In genomic region chr19:19655641-19656343, GRCh38 we compare ENCODE assay signal across 23 cellular contexts. TPM values are rescaled to one million over a fixed set of nuclear protein-coding genes. Genes with fewer than 3 reads are reported as not detected.
A peak's percentile ranks its signal among the peaks of the same experiment; 100 is the strongest.
DNase-seq lines count a peak whose midpoint lies in the region; ATAC-seq, FAIRE-seq and TF ChIP-seq lines count a peak whose summit lies in the region.
"Had no signal": no experiment of that assay in that cellular context is flagged by ENCODE, and none has a peak within 500 bp of the region (broad histone marks: within the 10 kb centered on the region; RNA-seq: fewer than 3 reads in every experiment).

No MANE protein-coding gene starts in this region.

- 84 to 90% methylated on average over 22 to 27 of the region's 27 CpGs for WGBS in tibial nerve, 2 donors

- DNase-seq in 8988T (peak; percentile 8), AG08396 (ENCODE audit: low spot score) (peak; percentile 3), H54 (ENCODE audit: insufficient read length, low spot score) (peak; percentile 1), kidney (peak; percentile 69), tibial nerve (ENCODE audit: low spot score in 2 of 2) (no peak)
- DNase-seq: ACHN, AML-193, C1 segment of cervical spinal cord, DMS53, GDM1, Karpas-422, MV-4-11, NCI-H1694, NCI-H2081, NCI-H2171, NCI-H524 treated with DMSO at 0.1 percent for 48 hours, NCI-H82, SW 1271 had no signal

- H3K27ac ChIP-seq in kidney (ENCODE audit: low read depth in 2 of 2, low read length in 2 of 2) (no peak overlapping the region), tibial nerve (no peak overlapping the region)

- intact Hi-C loops in kidney (cut with DNase I): no loop called here

- no peak for TF ChIP-seq POLR2A in H54 (IDR thresholded peaks at IDR 0.05; ENCODE audit: low read depth, low read length)
- no peak for TF ChIP-seq POLR2A in tibial nerve (IDR thresholded peaks at IDR 0.05)
- no peak for TF ChIP-seq POLR2A in GM18505 (IDR thresholded peaks at IDR 0.05; ENCODE audit: borderline replicate concordance, extremely low read depth, insufficient read depth, insufficient read length)

- no peak overlapping the region for H3K9ac ChIP-seq in kidney (ENCODE audit: low read length in 2 of 2)

- no peaks in the 10 kb centered on the region for H3K27me3 ChIP-seq in tibial nerve

- no peak for ATAC-seq in GM19395 (IDR thresholded peaks at IDR 0.05; ENCODE audit: unreplicated experiment)
- ATAC-seq in GM18505 (IDR thresholded peaks at IDR 0.05; ENCODE audit: unreplicated experiment): no peak
- ATAC-seq in HG02884 (IDR thresholded peaks at IDR 0.05; ENCODE audit: unreplicated experiment): no peak
- ATAC-seq: Panc1 had no signal

- H3K4me3 ChIP-seq in kidney (ENCODE audit: low read length in 2 of 2) (no peak overlapping the region), tibial nerve (no peak overlapping the region)

- H3K36me3 ChIP-seq in kidney (ENCODE audit: control insufficient read depth in 1 of 2, insufficient read depth in 2 of 2, low read length in 2 of 2) (peaks cover 47 to 71% of the 10 kb centered on the region in 2 donors), tibial nerve (peaks cover 6 to 95% (median 74%) of the 10 kb centered on the region in 3 donors)

- TF ChIP-seq CTCF in kidney (IDR thresholded peaks at IDR 0.05; ENCODE audit: borderline replicate concordance, extremely low read depth, insufficient read depth) (no peak), tibial nerve (IDR thresholded peaks at IDR 0.05) (no peak)

- H3K9me3 ChIP-seq in kidney (ENCODE audit: control insufficient read depth in 1 of 2, low read length in 2 of 2) (no peaks in the 10 kb centered on the region), tibial nerve (no peaks in the 10 kb centered on the region)

- no peak for FAIRE-seq in H54 (lab: Jason Lieb, UNC)
- no peak for FAIRE-seq in kidney (lab: Jason Lieb, UNC)
- FAIRE-seq: H1 had no signal

- H3K4me1 ChIP-seq in kidney (ENCODE audit: control insufficient read depth in 1 of 2, insufficient read depth in 1 of 2, low read depth in 1 of 2, low read length in 2 of 2): no peaks in the 10 kb centered on the region
- peaks cover 0 to 21% (median under 1%) of the 10 kb centered on the region in 4 donors for H3K4me1 ChIP-seq in tibial nerve

- TF ChIP-seq EP300 in tibial nerve (IDR thresholded peaks at IDR 0.05): no peak

RNA-seq across cellular contexts. Expression of gene ATP13A1, which starts 7.7 kb away (rescaled TPM):
- total RNA-seq in kidney: 78.1 TPM
- 30.1 TPM for polyA plus RNA-seq in kidney (ENCODE audit: insufficient read depth, low read depth, low replicate concordance)
- total RNA-seq in tibial nerve: 100 to 1,000 TPM; 312 to 705 (median 344) TPM

RNA-seq across cellular contexts. Expression of gene GMIP, which starts 12.3 kb away (rescaled TPM):
- total RNA-seq in kidney: 18.8 TPM
- 3.3 TPM for polyA plus RNA-seq in kidney (ENCODE audit: insufficient read depth, low read depth, low replicate concordance)
- 10 to 100 TPM in 3 of 4 donors, 1 to 10 TPM in 1; 8.8 to 35.1 (median 15.6) TPM for total RNA-seq in tibial nerve

RNA-seq across cellular contexts. Expression of gene ZNF101, which starts 12.8 kb away (rescaled TPM):
- total RNA-seq in kidney: 21.2 TPM
- polyA plus RNA-seq in kidney (ENCODE audit: insufficient read depth, low read depth, low replicate concordance): 10.2 TPM
- 10 to 100 TPM in 2 of 4 donors, 1 to 10 TPM in 2; 4.0 to 12.0 (median 10.5) TPM for total RNA-seq in tibial nerve

RNA-seq across cellular contexts. Expression of gene LPAR2, which starts 27.8 kb away (rescaled TPM):
- 10.4 TPM for total RNA-seq in kidney
- 5.6 TPM for polyA plus RNA-seq in kidney (ENCODE audit: insufficient read depth, low read depth, low replicate concordance)
- 1 to 10 TPM in 3 of 4 donors, under 1 TPM in 1; 0.39 to 3.0 (median 1.8) TPM for total RNA-seq in tibial nerve

RNA-seq across cellular contexts. Expression of gene PBX4, which starts 37.3 kb away (rescaled TPM):
- total RNA-seq in kidney (5.7 TPM), tibial nerve (10 to 100 TPM in 2 of 4 donors, 1 to 10 TPM in 2; 3.7 to 11.8 (median 8.1) TPM)
- 3.9 TPM for polyA plus RNA-seq in kidney (ENCODE audit: insufficient read depth, low read depth, low replicate concordance)

Comparison
In these comparisons a context has a peak if more than half of its experiments do, and no peak if none do; other contexts are left out.
1. DNase-seq: peak in 8988T (single experiment), AG08396 (single experiment), H54 (single experiment) and kidney (single experiment); none in tibial nerve (0 of 2).